ENCODE assay signal across 14 cellular contexts in the genomic region with DNA sequence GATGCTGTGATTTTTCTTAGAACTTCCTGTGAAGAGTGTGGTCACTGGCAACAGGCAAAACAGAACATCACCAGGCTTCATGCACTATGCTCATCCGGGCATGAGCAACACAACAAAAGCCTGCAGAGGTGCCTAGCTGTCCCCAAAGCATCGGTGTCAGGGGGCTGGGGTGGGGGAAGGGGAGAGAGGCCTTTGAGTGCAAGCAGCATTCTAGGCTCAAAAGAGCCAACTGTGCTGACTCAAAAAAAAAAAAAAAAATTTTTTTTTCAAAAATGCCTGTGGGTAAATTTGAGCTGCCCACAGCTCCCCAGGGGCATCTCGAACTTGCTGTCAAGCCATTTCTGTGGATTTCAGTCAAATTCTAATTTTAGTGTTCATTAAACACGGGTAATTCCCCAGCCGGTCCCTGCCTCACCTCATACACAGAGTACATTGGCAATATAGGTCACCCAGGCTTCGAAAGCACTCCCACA.
DNase-seq lines count a peak whose midpoint lies in the region; ATAC-seq lines count a peak whose summit lies in the region.
"Had no signal": no experiment of that assay in that cellular context is flagged by ENCODE, and none has a peak within 500 bp of the region (broad histone marks: within the 10 kb centered on the region; RNA-seq: fewer than 3 reads in every experiment).

No MANE protein-coding gene starts in this region.

- H2AFZ ChIP-seq in GM23248 (no peak overlapping the region), mesenchymal stem cell (ENCODE audit: low read depth, low read length) (no peak overlapping the region)

- H3K18ac ChIP-seq in mesenchymal stem cell (ENCODE audit: low read depth in 1 of 2, low read length in 2 of 2): no peak overlapping the region

- H3K4ac ChIP-seq in mesenchymal stem cell (ENCODE audit: low read depth in 1 of 2, low read length in 2 of 2): no peak overlapping the region

- no peak overlapping the region for H3K23ac ChIP-seq in mesenchymal stem cell (ENCODE audit: low read length in 2 of 2)

- H3K9ac ChIP-seq in GM23248 (no peak overlapping the region), mesenchymal stem cell (ENCODE audit: low read length) (peak overlapping the region; percentile 20)

- H3K4me3 ChIP-seq in GM23248 (no peak overlapping the region), mesenchymal stem cell (ENCODE audit: insufficient read depth in 1 of 2, low read depth in 1 of 2, low read length in 2 of 2) (no peak overlapping the region)

- H3K27me3 Mint-ChIP-seq in T-helper 17 cell: peaks cover 21% of the 10 kb centered on the region

- no peak overlapping the region for H3K14ac ChIP-seq in mesenchymal stem cell (ENCODE audit: low read length in 2 of 2)

- peaks cover 4% of the 10 kb centered on the region for H3K4me1 Mint-ChIP-seq in T-helper 17 cell
- H3K4me1 Mint-ChIP-seq: central memory CD8-positive, alpha-beta T cell had no signal

- H3K27ac ChIP-seq in GM23248 (no peak overlapping the region), mesenchymal stem cell (ENCODE audit: low read length, poor library complexity, severe bottlenecking) (no peak overlapping the region)

- H2BK12ac ChIP-seq in mesenchymal stem cell (ENCODE audit: low read length in 2 of 2): no peak overlapping the region

- H3K27me3 ChIP-seq in GM23248 (replicated peaks; ENCODE audit: insufficient read depth): no peaks in the 10 kb centered on the region
- H3K27me3 ChIP-seq in mesenchymal stem cell (ENCODE audit: control insufficient read depth in 1 of 2, insufficient read depth in 1 of 2, low read length in 2 of 2): peaks cover 0 to 15% of the 10 kb centered on the region in 2 experiments

- H4K20me1 ChIP-seq in GM23248 (ENCODE audit: insufficient read depth): no peaks in the 10 kb centered on the region

- no peak overlapping the region for H4K8ac ChIP-seq in mesenchymal stem cell (ENCODE audit: low read length)

- no peak overlapping the region for H2BK15ac ChIP-seq in mesenchymal stem cell (ENCODE audit: low read depth, poor library complexity, severe bottlenecking)

- no peak overlapping the region for H2BK120ac ChIP-seq in mesenchymal stem cell (ENCODE audit: low read depth, low read length)

- no peaks in the 10 kb centered on the region for H3K79me2 ChIP-seq in GM23248 (ENCODE audit: insufficient read depth)

- no peak overlapping the region for H3K4me2 ChIP-seq in GM23248 (ENCODE audit: unreplicated experiment)
- no peak overlapping the region for H3K4me2 ChIP-seq in mesenchymal stem cell (ENCODE audit: low read length, poor library complexity, severe bottlenecking)

- no peaks in the 10 kb centered on the region for H3K9me2 ChIP-seq in GM23248 (ENCODE audit: insufficient read depth)

- no peak overlapping the region for H2AK5ac ChIP-seq in mesenchymal stem cell (ENCODE audit: low read length, severe bottlenecking)

- H3K9me3 ChIP-seq in GM23248 (ENCODE audit: low read depth) (no peaks in the 10 kb centered on the region), T-helper 17 cell (ENCODE audit: control insufficient read depth, low read length, poor library complexity, severe bottlenecking) (no peaks in the 10 kb centered on the region), mesenchymal stem cell (ENCODE audit: control insufficient read depth, low read length) (no peaks in the 10 kb centered on the region)

- H3K36me3 ChIP-seq in GM23248 (ENCODE audit: low read depth) (no peaks in the 10 kb centered on the region), mesenchymal stem cell (ENCODE audit: control insufficient read depth in 1 of 2, insufficient read depth in 2 of 2, low read depth in 1 of 2, low read length in 2 of 2) (no peaks in the 10 kb centered on the region)

- H3K27ac Mint-ChIP-seq in T-helper 17 cell: no peak overlapping the region
- H3K27ac Mint-ChIP-seq: activated T-cell treated with anti-CD3 and anti-CD28 coated beads, Interleukin-2, amount 50 U/mL, for 24 hours; CD4-positive, CD25-positive, alpha-beta regulatory T cell had no signal

- H4K91ac ChIP-seq in mesenchymal stem cell (ENCODE audit: low read length): no peak overlapping the region

- no peak overlapping the region for H3K4me3 Mint-ChIP-seq in T-helper 17 cell
- H3K4me3 Mint-ChIP-seq: activated T-cell treated with anti-CD3 and anti-CD28 coated beads, Interleukin-2, amount 50 U/mL, for 24 hours; CD4-positive, CD25-positive, alpha-beta regulatory T cell; central memory CD8-positive, alpha-beta T cell had no signal

- WGBS in GM23248 (ENCODE audit: low coverage in 1 of 2, low lambda C conversion rate in 2 of 2, missing lambda C conversion rate in 2 of 2), 2 experiments: 37 to 43% methylated on average over 6 of the region's 6 CpGs
- 42% methylated on average over 4 of the region's 6 CpGs for WGBS in mesenchymal stem cell

- H2BK5ac ChIP-seq in mesenchymal stem cell (ENCODE audit: low read depth, low read length, poor library complexity, severe bottlenecking): no peak overlapping the region

- no peaks in the 10 kb centered on the region for H3F3A ChIP-seq in GM23248 (ENCODE audit: insufficient read depth)

- ATAC-seq in GM18502 (IDR thresholded peaks at IDR 0.05; ENCODE audit: poor library complexity, unreplicated experiment) (peak; percentile 67), T-helper 17 cell (peak; percentile 77)
- ATAC-seq: sciatic nerve had no signal

- H3K4me1 ChIP-seq in GM23248 (ENCODE audit: insufficient read depth): 0 out of 2 replicates have a peak, but pooled peaks cover 11% of the 10 kb centered on the region
- no peaks in the 10 kb centered on the region for H3K4me1 ChIP-seq in mesenchymal stem cell (ENCODE audit: control insufficient read depth, insufficient read depth, low read depth, low read length)

- no peaks in the 10 kb centered on the region for H3K79me1 ChIP-seq in mesenchymal stem cell (replicated peaks; ENCODE audit: low read length, poor library complexity, severe bottlenecking)

- in situ Hi-C loops in GM23248 (cut with MboI): no loop called here

- peak; percentile 52 for DNase-seq in GM23248
- DNase-seq in T-helper 17 cell: no peak
- DNase-seq in mesenchymal stem cell: no peak
- no peak for DNase-seq in activated gamma-delta T cell (lab: John Stamatoyannopoulos, UW)
- DNase-seq in NCI-H2029 treated with DMSO at 0.1 percent for 48 hours (lab: John Stamatoyannopoulos, UW): no peak
- DNase-seq in NCI-H1417 treated with DMSO at 0.1 percent for 48 hours (lab: John Stamatoyannopoulos, UW): no peak
- DNase-seq in kidney glomerular epithelial cell (lab: John Stamatoyannopoulos, UW): no peak
- DNase-seq: activated T-cell treated with anti-CD3 and anti-CD28 coated beads, Interleukin-2, amount 50 U/mL, for 24 hours; CD4-positive, CD25-positive, alpha-beta regulatory T cell; mesendoderm; T-helper 9 cell had no signal

- H3K36me3 Mint-ChIP-seq in T-helper 17 cell (ENCODE audit: low read depth): peaks cover 3% of the 10 kb centered on the region
- H3K36me3 Mint-ChIP-seq: CD4-positive, CD25-positive, alpha-beta regulatory T cell had no signal
